In the genomic region with DNA sequence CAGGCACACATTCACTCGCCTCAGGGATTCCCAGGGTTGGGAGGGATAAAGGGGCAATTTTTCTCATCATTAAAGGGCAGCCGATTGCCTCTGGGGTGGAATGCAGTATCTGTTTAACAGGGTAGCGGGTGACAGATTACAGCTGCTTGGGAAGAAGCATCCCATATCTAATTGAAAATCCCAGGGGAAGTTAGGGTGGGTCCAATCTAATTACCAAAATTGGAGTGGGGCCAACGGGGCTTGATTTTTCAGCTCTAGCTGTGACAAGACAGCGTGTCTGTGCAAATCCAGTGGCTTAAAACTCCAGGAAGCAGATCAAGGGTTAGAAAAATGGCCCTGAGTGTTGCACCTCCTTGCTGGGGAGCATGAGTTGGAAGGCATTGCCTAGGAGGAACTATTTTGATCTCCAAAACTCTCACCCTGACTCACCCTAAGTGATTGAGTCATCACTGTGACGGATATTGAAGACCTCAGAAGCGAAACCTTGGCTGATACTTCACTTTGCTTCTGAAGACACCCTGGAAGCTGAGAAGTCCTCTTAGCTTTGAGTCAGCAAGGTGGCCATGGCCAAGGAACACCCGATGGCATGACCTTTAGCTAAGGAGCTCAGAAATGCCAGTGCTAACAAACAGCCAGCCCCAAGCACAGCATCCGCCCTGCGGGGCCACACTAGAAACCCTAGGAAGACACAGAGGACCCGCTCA, we compare ENCODE assay signal across 11 cellular contexts. TPM values are rescaled to one million over a fixed set of nuclear protein-coding genes. Genes with fewer than 3 reads are reported as not detected.
DNase-seq lines count a peak whose midpoint lies in the region; FAIRE-seq and TF ChIP-seq lines count a peak whose summit lies in the region.
"Had no signal": no experiment of that assay in that cellular context is flagged by ENCODE, and none has a peak within 500 bp of the region (broad histone marks: within the 10 kb centered on the region; RNA-seq: fewer than 3 reads in every experiment).

No MANE protein-coding gene starts in this region.

- H3K4me3 ChIP-seq in keratinocyte (ENCODE audit: control insufficient read depth in 2 of 3, extremely low read depth in 1 of 3, insufficient read depth in 2 of 3, low read depth in 1 of 3, low read length in 3 of 3): peak overlapping the region in 1 of 3 experiments; percentile 34

- peaks cover 36% of the 10 kb centered on the region for H3K4me1 ChIP-seq in keratinocyte (ENCODE audit: control insufficient read depth, extremely low read depth, insufficient read depth, low read length)

- no TSS peak for BruUV-seq in Calu3 (replicated peaks; lab: Mats Ljungman, UMichigan)

- no peaks in the 10 kb centered on the region for H4K20me1 ChIP-seq in keratinocyte (ENCODE audit: control insufficient read depth, extremely low read depth, insufficient read depth, low read length)

- CTCF ChIA-PET in Calu3 (lab: Charles Lee): interaction anchor here (0.8 kb wide), 1 partner anchor 26 kb away, joined by 3 read pairs; no protein-coding TSS in a partner anchor

- no peak overlapping the region for H3K4me3 Mint-ChIP-seq in Calu3 (ENCODE audit: low read depth, unreplicated experiment)
- H3K4me3 Mint-ChIP-seq: natural killer cell had no signal

- no peaks in the 10 kb centered on the region for H3K9me3 Mint-ChIP-seq in Calu3 (ENCODE audit: low read depth, unreplicated experiment)
- H3K9me3 Mint-ChIP-seq: natural killer cell had no signal

- H2AFZ ChIP-seq in keratinocyte (ENCODE audit: control insufficient read depth, low read length): no peak overlapping the region

- H3K27me3 ChIP-seq in keratinocyte (ENCODE audit: control insufficient read depth, extremely low read depth, insufficient read depth, low read length): no peaks in the 10 kb centered on the region

- dilution Hi-C loops in keratinocyte (cut with MboI; ENCODE audit: extremely low pct_ligation_motif_present, low sequenced_read_pairs): no loop called here

- peak overlapping the region; percentile 74 for H3K4me2 ChIP-seq in keratinocyte (ENCODE audit: control insufficient read depth, extremely low read depth, insufficient read depth, low read depth, low read length)

- no peaks in the 10 kb centered on the region for H3K9me3 ChIP-seq in keratinocyte (ENCODE audit: control insufficient read depth, low read depth, low read length)

- H3K27ac Mint-ChIP-seq in Calu3 (ENCODE audit: unreplicated experiment): no peak overlapping the region
- H3K27ac Mint-ChIP-seq: natural killer cell had no signal

- peaks cover 3 to 9% of the 10 kb centered on the region in 2 experiments for H3K36me3 ChIP-seq in keratinocyte (ENCODE audit: control insufficient read depth in 2 of 2, extremely low read depth in 1 of 2, insufficient read depth in 2 of 2, low read length in 2 of 2)

- H3K36me3 Mint-ChIP-seq in Calu3 (ENCODE audit: insufficient read depth, unreplicated experiment): no peaks in the 10 kb centered on the region
- H3K36me3 Mint-ChIP-seq: natural killer cell had no signal

- peak overlapping the region; percentile 58 for H3K9ac ChIP-seq in keratinocyte (ENCODE audit: control insufficient read depth, extremely low read depth, insufficient read depth, low read length)

- peak overlapping the region; percentile 92 for H3K27ac ChIP-seq in keratinocyte (ENCODE audit: control insufficient read depth, insufficient read depth, low read length)
- H3K27ac ChIP-seq: C4-2B, VCaP had no signal

- FAIRE-seq in keratinocyte (lab: Jason Lieb, UNC): peak; percentile 98

- no peaks in the 10 kb centered on the region for H3K79me2 ChIP-seq in keratinocyte (ENCODE audit: control insufficient read depth, insufficient read depth, low read length)

- peak; percentile 60 for DNase-seq in activated CD4-positive, alpha-beta T cell treated with anti-CD3 and anti-CD28 coated beads for 48 hours
- DNase-seq in activated CD4-positive, alpha-beta T cell treated with anti-CD3 and anti-CD28 coated beads, Interleukin-2, amount 50 U/mL, for 4 hours: no peak
- DNase-seq in LHCN-M2 (ENCODE audit: low read depth) (peak; percentile 82), keratinocyte (ENCODE audit: low read depth, low spot score) (peak; percentile 83), NCI-H146 (lab: John Stamatoyannopoulos, UW) (no peak), NCI-H2081 (lab: John Stamatoyannopoulos, UW) (no peak), Calu3 (no peak)
- peak; percentile 63 to 64 for DNase-seq in activated T-cell treated with anti-CD3 and anti-CD28 coated beads, Interleukin-2, amount 50 U/mL, for 48 hours
- DNase-seq: natural killer cell had no signal

- intact Hi-C loops in Calu3 (cut with micrococcal nuclease; ENCODE audit: unreplicated experiment): no loop called here

- H3K9me1 ChIP-seq in keratinocyte (ENCODE audit: control insufficient read depth, extremely low read depth, insufficient read depth, low read length): no peaks in the 10 kb centered on the region

- no peaks in the 10 kb centered on the region for H3K27me3 Mint-ChIP-seq in Calu3 (ENCODE audit: unreplicated experiment)

- no peaks in the 10 kb centered on the region for H3K4me1 Mint-ChIP-seq in Calu3 (ENCODE audit: low read depth, unreplicated experiment)
- H3K4me1 Mint-ChIP-seq: natural killer cell had no signal

- no peak for TF ChIP-seq CTCF in keratinocyte (optimal IDR thresholded peaks at IDR 0.05 in 1 of 3, IDR thresholded peaks at IDR 0.05 in 1 of 3, conservative IDR thresholded peaks at IDR 0.05 in 1 of 3; ENCODE audit: extremely low read depth in 1 of 3, insufficient read depth in 2 of 3, low read length in 3 of 3)
- no peak for TF ChIP-seq CTCF in Calu3 (IDR thresholded peaks at IDR 0.05; ENCODE audit: unreplicated experiment)

RNA-seq across cellular contexts. Expression of a gene that starts 46.0 kb away (rescaled TPM):
- total RNA-seq in LHCN-M2 (2014; rRNA removed): not detected in 2 replicates
- polyA plus RNA-seq in LHCN-M2 (2012): not detected
- 7.7 to 20.5 TPM (median 13.0 TPM) in 3 replicates for polyA plus RNA-seq in keratinocyte
- 130 TPM for polyA plus RNA-seq in keratinocyte (2011; ENCODE audit: low read depth)
- 11.8 and 16.0 TPM in 2 replicates for polyA plus RNA-seq in keratinocyte (2011; cell fraction: cytosol; rRNA removed)
- polyA plus RNA-seq in keratinocyte (2011; cell fraction: nucleus; rRNA removed): 45.0 and 50.1 TPM in 2 replicates
- 6.6 and 97.1 TPM in 2 replicates for polyA plus RNA-seq in keratinocyte (2012; ENCODE audit: low replicate concordance)
- polyA minus RNA-seq in keratinocyte: 9.4 to 18.6 TPM (median 14.9 TPM) in 3 replicates
- 10.4 TPM for polyA minus RNA-seq in keratinocyte (2011; cell fraction: cytosol; rRNA and poly(A)+ RNA removed)
- 23.3 and 32.6 TPM in 2 replicates for polyA minus RNA-seq in keratinocyte (2011; cell fraction: nucleus; rRNA and poly(A)+ RNA removed)
- 1.4 and 2.9 TPM in 2 replicates for total RNA-seq in Calu3 (2022)
- total RNA-seq: natural killer cell had no signal

RNA-seq across cellular contexts. Expression of a gene that starts 48.5 kb away (rescaled TPM):
- total RNA-seq in LHCN-M2 (2014; rRNA removed) (3.3 and 4.9 TPM in 2 replicates), Calu3 (2022) (9.1 and 10.4 TPM in 2 replicates)
- polyA plus RNA-seq in LHCN-M2 (2012): 8.0 TPM
- 15.3 to 16.9 TPM (median 16.6 TPM) in 3 replicates for polyA plus RNA-seq in keratinocyte
- polyA plus RNA-seq in keratinocyte (2011; ENCODE audit: low read depth): 6.5 TPM
- 14.6 and 19.3 TPM in 2 replicates for polyA plus RNA-seq in keratinocyte (2011; cell fraction: cytosol; rRNA removed)
- 20.6 TPM in 2 replicates for polyA plus RNA-seq in keratinocyte (2011; cell fraction: nucleus; rRNA removed)
- 8.2 and 12.3 TPM in 2 replicates for polyA plus RNA-seq in keratinocyte (2012; ENCODE audit: low replicate concordance)
- 8.8 to 12.6 TPM (median 10.7 TPM) in 3 replicates for polyA minus RNA-seq in keratinocyte
- 3.6 TPM for polyA minus RNA-seq in keratinocyte (2011; cell fraction: cytosol; rRNA and poly(A)+ RNA removed)
- polyA minus RNA-seq in keratinocyte (2011; cell fraction: nucleus; rRNA and poly(A)+ RNA removed): 9.4 and 16.4 TPM in 2 replicates

RNA-seq across cellular contexts. Expression of a gene that starts 50.5 kb away (rescaled TPM):
- 18.8 and 19.2 TPM in 2 replicates for total RNA-seq in LHCN-M2 (2014; rRNA removed)
- polyA plus RNA-seq in LHCN-M2 (2012): 23.5 TPM
- polyA plus RNA-seq in keratinocyte: 30.5 to 42.1 TPM (median 37.3 TPM) in 3 replicates
- polyA plus RNA-seq in keratinocyte (2011; ENCODE audit: low read depth): 12.9 TPM
- polyA plus RNA-seq in keratinocyte (2011; cell fraction: cytosol; rRNA removed): 39.1 and 42.7 TPM in 2 replicates
- polyA plus RNA-seq in keratinocyte (2011; cell fraction: nucleus; rRNA removed): 54.2 and 56.5 TPM in 2 replicates
- 19.2 and 29.1 TPM in 2 replicates for polyA plus RNA-seq in keratinocyte (2012; ENCODE audit: low replicate concordance)
- 56.5 to 63.8 TPM (median 61.9 TPM) in 3 replicates for polyA minus RNA-seq in keratinocyte
- polyA minus RNA-seq in keratinocyte (2011; cell fraction: cytosol; rRNA and poly(A)+ RNA removed): 43.9 TPM
- 51.6 and 76.6 TPM in 2 replicates for polyA minus RNA-seq in keratinocyte (2011; cell fraction: nucleus; rRNA and poly(A)+ RNA removed)
- 28.8 and 30.8 TPM in 2 replicates for total RNA-seq in Calu3 (2022)

Comparison
In these comparisons a context has a peak if more than half of its experiments do, and no peak if none do; other contexts are left out.
1. DNase-seq: peak in activated CD4-positive, alpha-beta T cell treated with anti-CD3 and anti-CD28 coated beads for 48 hours (single experiment), LHCN-M2 (single experiment), activated T-cell treated with anti-CD3 and anti-CD28 coated beads, Interleukin-2, amount 50 U/mL, for 48 hours (2 of 2) and keratinocyte (single experiment); none in activated CD4-positive, alpha-beta T cell treated with anti-CD3 and anti-CD28 coated beads, Interleukin-2, amount 50 U/mL, for 4 hours (0 of 2), NCI-H146 (single experiment), NCI-H2081 (0 of 2) and Calu3 (single experiment).